Comparison of ENCODE assay signal across 14 cellular contexts in the genomic region with DNA sequence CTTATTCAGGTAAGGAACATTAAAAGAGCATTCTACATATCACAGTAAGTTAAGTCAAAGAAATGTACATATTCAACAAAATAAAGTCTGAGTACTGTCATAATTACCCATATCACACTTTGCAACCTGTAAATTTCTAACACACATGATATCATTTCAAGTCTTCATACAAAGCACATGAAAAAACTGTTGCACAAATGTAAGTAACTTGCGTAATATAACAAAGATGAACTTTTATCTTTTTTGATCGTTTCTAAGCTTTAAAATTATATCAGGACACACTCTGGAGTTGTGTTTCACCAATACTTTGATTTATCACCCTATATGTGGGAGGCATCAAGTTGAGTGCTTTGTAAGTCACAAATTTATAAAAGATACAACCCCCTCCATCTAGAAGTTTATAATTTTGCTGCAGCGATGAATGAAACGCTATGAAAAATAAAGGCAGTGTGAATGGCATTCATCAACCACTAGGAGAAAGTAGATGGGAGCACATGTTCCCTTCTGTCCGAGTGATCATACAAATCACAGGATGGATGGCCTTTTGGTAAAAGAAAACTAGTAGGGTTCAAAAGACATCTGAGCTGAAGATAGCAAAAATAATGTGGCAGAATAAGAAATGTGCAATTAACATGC. TPM values are rescaled to one million over a fixed set of nuclear protein-coding genes. Genes with fewer than 3 reads are reported as not detected.
DNase-seq lines count a peak whose midpoint lies in the region; ATAC-seq and TF ChIP-seq lines count a peak whose summit lies in the region.
"Had no signal": no experiment of that assay in that cellular context is flagged by ENCODE, and none has a peak within 500 bp of the region (broad histone marks: within the 10 kb centered on the region; RNA-seq: fewer than 3 reads in every experiment).

No MANE protein-coding gene starts in this region.

- DNase-seq in PC-9 (no peak), hepatocyte (ENCODE audit: low spot score) (no peak), neural crest cell (ENCODE audit: low read depth, low spot score) (no peak), ureter (ENCODE audit: low spot score) (no peak), T-helper 9 cell (no peak), OCI-M2 (lab: John Stamatoyannopoulos, UW; ENCODE audit: unreplicated experiment) (no peak)
- DNase-seq: ACHN; CD4-positive, alpha-beta memory T cell; DMS79 had no signal

- BruUV-seq in PC-9 (replicated peaks; lab: Mats Ljungman, UMichigan) = no TSS peak

- peaks cover 100% of the 10 kb centered on the region for H4K20me1 ChIP-seq in BLaER1
- peaks cover 27% of the 10 kb centered on the region for H4K20me1 ChIP-seq in PC-9 (ENCODE audit: insufficient read depth)
- peaks cover 32% of the 10 kb centered on the region for H4K20me1 ChIP-seq in hepatocyte (ENCODE audit: insufficient read depth, poor library complexity, severe bottlenecking)

- ATAC-seq in GM18907 (IDR thresholded peaks at IDR 0.05; ENCODE audit: unreplicated experiment) = no peak
- ATAC-seq: HCT116 had no signal

- no peak overlapping the region for H3K9ac ChIP-seq in BLaER1

- 84% methylated on average over 5 of the region's 5 CpGs for WGBS in hepatocyte (ENCODE audit: low lambda C conversion rate, missing lambda C conversion rate)

- H3K36me3 ChIP-seq in BLaER1 (peaks cover 68% of the 10 kb centered on the region), PC-9 (ENCODE audit: low read depth) (peaks cover 37% of the 10 kb centered on the region), hepatocyte (replicated peaks; ENCODE audit: insufficient read depth, low read depth) (no peaks in the 10 kb centered on the region)

- CTCF ChIA-PET in PC-9 (lab: Charles Lee) = no interaction called here

- no peaks in the 10 kb centered on the region for H3K27me3 Mint-ChIP-seq in neural crest cell (ENCODE audit: low read depth)
- H3K27me3 Mint-ChIP-seq: CD4-positive, alpha-beta memory T cell had no signal

- POLR2A ChIA-PET in PC-9 (lab: Charles Lee; ENCODE audit: unreplicated experiment) = no interaction called here

- intact Hi-C loops in PC-9 (cut with micrococcal nuclease; ENCODE audit: unreplicated experiment) = no loop called here

- H3K27ac ChIP-seq in BLaER1 (no peak overlapping the region), PC-9 (0 out of 2 replicates have a peak overlapping the region, but pooled peaks have one; percentile 9), hepatocyte (no peak overlapping the region)
- H3K27ac ChIP-seq: C4-2B, HL-60 had no signal

- TF ChIP-seq CTCF in PC-9 (conservative IDR thresholded peaks at IDR 0.05) = no peak
- TF ChIP-seq CTCF in hepatocyte (IDR thresholded peaks at IDR 0.05; ENCODE audit: poor library complexity) = no peak
- peak; percentile 20 for TF ChIP-seq CTCF in neural crest cell (conservative IDR thresholded peaks at IDR 0.05)

- no peak overlapping the region for H3K4me3 ChIP-seq in BLaER1
- H3K4me3 ChIP-seq in PC-9 = no peak overlapping the region
- H3K4me3 ChIP-seq in hepatocyte = no peak overlapping the region

- H3K4me3 Mint-ChIP-seq in neural crest cell = no peak overlapping the region
- H3K4me3 Mint-ChIP-seq: CD4-positive, alpha-beta memory T cell had no signal

- H3K4me2 ChIP-seq in BLaER1 = peak overlapping the region; percentile 45
- H3K4me2 ChIP-seq in PC-9 = no peak overlapping the region
- peak overlapping the region; percentile 13 for H3K4me2 ChIP-seq in hepatocyte

- H3F3A ChIP-seq in PC-9 (ENCODE audit: insufficient read depth, low read depth) = peaks cover 22% of the 10 kb centered on the region

- H2AFZ ChIP-seq in PC-9 = no peak overlapping the region
- no peak overlapping the region for H2AFZ ChIP-seq in hepatocyte

- H3K36me3 Mint-ChIP-seq in neural crest cell (ENCODE audit: low read depth) = peaks cover 13% of the 10 kb centered on the region

- H3K9me3 ChIP-seq in BLaER1 = no peaks in the 10 kb centered on the region
- no peaks in the 10 kb centered on the region for H3K9me3 ChIP-seq in PC-9 (ENCODE audit: insufficient read depth, low read depth)
- H3K9me3 ChIP-seq in hepatocyte (ENCODE audit: low read depth) = no peaks in the 10 kb centered on the region

- H3K9me2 ChIP-seq in PC-9 (ENCODE audit: insufficient read depth) (no peaks in the 10 kb centered on the region; the same call in 1 of the 2 replicates), hepatocyte (replicated peaks; ENCODE audit: insufficient read depth) (no peaks in the 10 kb centered on the region)

- H3K4me1 Mint-ChIP-seq in neural crest cell = peaks cover 13% of the 10 kb centered on the region

- no peaks in the 10 kb centered on the region for H3K9me3 Mint-ChIP-seq in neural crest cell

- H3K27ac Mint-ChIP-seq in neural crest cell (ENCODE audit: unreplicated experiment) = no peak overlapping the region
- H3K27ac Mint-ChIP-seq: CD4-positive, alpha-beta memory T cell had no signal

- H3K79me2 ChIP-seq in PC-9 (ENCODE audit: low read depth) = peaks cover 99% of the 10 kb centered on the region
- peaks cover 95% of the 10 kb centered on the region for H3K79me2 ChIP-seq in hepatocyte

- peaks cover 92% of the 10 kb centered on the region for H3K4me1 ChIP-seq in BLaER1
- no peaks in the 10 kb centered on the region for H3K4me1 ChIP-seq in PC-9 (replicated peaks; ENCODE audit: insufficient read depth)
- H3K4me1 ChIP-seq in hepatocyte (ENCODE audit: insufficient read depth) = peaks cover 18% of the 10 kb centered on the region

- H3K27me3 ChIP-seq in BLaER1 = no peaks in the 10 kb centered on the region
- no peaks in the 10 kb centered on the region for H3K27me3 ChIP-seq in PC-9 (ENCODE audit: insufficient read depth, low read depth)
- no peaks in the 10 kb centered on the region for H3K27me3 ChIP-seq in hepatocyte

RNA-seq across cellular contexts. Expression of a gene that starts 27.6 kb away (rescaled TPM):
- total RNA-seq in PC-9 (2021) (25.2 and 33.0 TPM in 2 replicates), hepatocyte (58.5 and 62.4 TPM in 2 replicates), neural crest cell (72.0 and 73.8 TPM in 2 replicates), ureter (45.5 TPM)
- 11.5 and 12.0 TPM in 2 replicates for polyA plus RNA-seq in hepatocyte
